Comparison of ENCODE assay signal across 26 cellular contexts in genomic region chr2:38066415-38066814, GRCh38.
"Had no signal": no experiment of that assay in that cellular context is flagged by ENCODE, and none has a peak within 500 bp of the region (broad histone marks: within the 10 kb centered on the region; RNA-seq: fewer than 3 reads in every experiment).

No MANE protein-coding gene starts in this region.

- H3K4me1 Mint-ChIP-seq: activated naive CD4-positive, alpha-beta T cell treated with anti-CD3 and anti-CD28 coated beads, Interleukin-2, amount 50 U/mL, for 24 hours; naive thymus-derived CD4-positive, alpha-beta T cell; stimulated activated effector memory CD8-positive, alpha-beta T cell treated with anti-CD3 and anti-CD28 coated beads, Interleukin-12 subunit alpha, Interleukin-12 subunit beta, amount 100 ng/mL, for 72 hours; T-cell had no signal

- H3K9me3 ChIP-seq: ascending aorta, colonic mucosa, esophagus squamous epithelium, prostate gland, right lobe of liver, tibial nerve, vagina had no signal

- FAIRE-seq: keratinocyte, small intestine had no signal

- H3K27ac Mint-ChIP-seq: activated CD8-positive, alpha-beta T cell treated with anti-CD3 and anti-CD28 coated beads, Interleukin-2, amount 10 ng/mL, durations not matched to agents 7 days and 5 days; activated naive CD4-positive, alpha-beta T cell treated with anti-CD3 and anti-CD28 coated beads, Interleukin-2, amount 50 U/mL, for 24 hours; naive thymus-derived CD4-positive, alpha-beta T cell; stimulated activated effector memory CD8-positive, alpha-beta T cell treated with anti-CD3 and anti-CD28 coated beads, Interleukin-12 subunit alpha, Interleukin-12 subunit beta, amount 100 ng/mL, for 72 hours; stimulated activated naive CD8-positive, alpha-beta T cell treated with anti-CD3 and anti-CD28 coated beads, Interleukin-15, amount 100 ng/mL, for 72 hours; T-cell; T-helper 2 cell treated with Interferon-gamma antibody and Interleukin-4, amounts not matched to agents 5 μg/mL and 100 μg/mL, for 36 hours had no signal

- DNase-seq: activated CD4-positive, alpha-beta T cell treated with anti-CD3 and anti-CD28 coated beads, Interleukin-2, amount 50 U/mL, for 1 hour; activated CD4-positive, CD25-positive, alpha-beta regulatory T cell treated with anti-CD3 and anti-CD28 coated beads, Interleukin-2, amount 50 U/mL, for 72 hours; activated CD8-positive, alpha-beta T cell treated with anti-CD3 and anti-CD28 coated beads, Interleukin-2, amount 10 ng/mL, durations not matched to agents 7 days and 5 days; activated gamma-delta T cell treated with Interleukin-2 at 50 U/mL for 16 hours; activated T-cell treated with anti-CD3 and anti-CD28 coated beads, Interleukin-2, amount 50 U/mL, for 1 hour; brain microvascular endothelial cell; central memory CD4-positive, alpha-beta T cell; colonic mucosa; esophagus squamous epithelium; left colon; naive thymus-derived CD4-positive, alpha-beta T cell; right lobe of liver; small intestine; stimulated activated CD4-positive, alpha-beta T cell treated with anti-CD3 and anti-CD28 coated beads, Interleukin-2, amount 100 ng/mL, for 24 hours; stimulated activated naive CD8-positive, alpha-beta T cell treated with anti-CD3 and anti-CD28 coated beads, Interleukin-15, amount 100 ng/mL, for 72 hours; T-cell had no signal

- H3K27me3 Mint-ChIP-seq: stimulated activated naive CD8-positive, alpha-beta T cell treated with anti-CD3 and anti-CD28 coated beads, Interleukin-15, amount 100 ng/mL, for 72 hours had no signal

- H3K36me3 Mint-ChIP-seq: T-cell had no signal

- H3K4me3 Mint-ChIP-seq: activated CD8-positive, alpha-beta T cell treated with anti-CD3 and anti-CD28 coated beads, Interleukin-2, amount 10 ng/mL, durations not matched to agents 7 days and 5 days; activated naive CD4-positive, alpha-beta T cell treated with anti-CD3 and anti-CD28 coated beads, Interleukin-2, amount 50 U/mL, for 24 hours; naive thymus-derived CD4-positive, alpha-beta T cell; stimulated activated effector memory CD8-positive, alpha-beta T cell treated with anti-CD3 and anti-CD28 coated beads, Interleukin-12 subunit alpha, Interleukin-12 subunit beta, amount 100 ng/mL, for 72 hours; stimulated activated naive CD8-positive, alpha-beta T cell treated with anti-CD3 and anti-CD28 coated beads, Interleukin-15, amount 100 ng/mL, for 72 hours; T-cell; T-helper 2 cell treated with Interferon-gamma antibody and Interleukin-4, amounts not matched to agents 5 μg/mL and 100 μg/mL, for 36 hours had no signal

- H3K9me3 Mint-ChIP-seq: activated naive CD4-positive, alpha-beta T cell treated with anti-CD3 and anti-CD28 coated beads, Interleukin-2, amount 50 U/mL, for 24 hours; stimulated activated effector memory CD8-positive, alpha-beta T cell treated with anti-CD3 and anti-CD28 coated beads, Interleukin-12 subunit alpha, Interleukin-12 subunit beta, amount 100 ng/mL, for 72 hours; stimulated activated naive CD8-positive, alpha-beta T cell treated with anti-CD3 and anti-CD28 coated beads, Interleukin-15, amount 100 ng/mL, for 72 hours; T-cell; T-helper 2 cell treated with Interferon-gamma antibody and Interleukin-4, amounts not matched to agents 5 μg/mL and 100 μg/mL, for 36 hours had no signal

- H3K36me3 ChIP-seq: ascending aorta, brain microvascular endothelial cell, colonic mucosa, esophagus squamous epithelium, prostate gland, right lobe of liver, vagina had no signal

- H3K27me3 ChIP-seq: ascending aorta, brain microvascular endothelial cell, colonic mucosa, esophagus squamous epithelium, right lobe of liver, tibial nerve, vagina had no signal

- H3K4me1 ChIP-seq: ascending aorta, colonic mucosa, esophagus squamous epithelium, prostate gland, right lobe of liver, vagina had no signal

- H3K4me3 ChIP-seq: ascending aorta, colonic mucosa, esophagus squamous epithelium, lung, prostate gland, right lobe of liver, vagina had no signal

- ATAC-seq: activated CD8-positive, alpha-beta T cell treated with anti-CD3 and anti-CD28 coated beads, Interleukin-2, amount 10 ng/mL, durations not matched to agents 7 days and 5 days; left colon; naive thymus-derived CD4-positive, alpha-beta T cell; right lobe of liver; stimulated activated effector memory CD8-positive, alpha-beta T cell treated with anti-CD3 and anti-CD28 coated beads, Interleukin-12 subunit alpha, Interleukin-12 subunit beta, amount 100 ng/mL, for 72 hours; stimulated activated naive CD8-positive, alpha-beta T cell treated with anti-CD3 and anti-CD28 coated beads, Interleukin-15, amount 100 ng/mL, for 72 hours; T-cell had no signal

- H3K27ac ChIP-seq: ascending aorta, brain microvascular endothelial cell, colonic mucosa, esophagus squamous epithelium, right lobe of liver, vagina, VCaP had no signal
